ENCODE assay signal across 8 cellular contexts in genomic region chr1:67646145-67647035, GRCh38. TPM values are rescaled to one million over a fixed set of nuclear protein-coding genes. Genes with fewer than 3 reads are reported as not detected.
DNase-seq lines count a peak whose midpoint lies in the region; ATAC-seq and TF ChIP-seq lines count a peak whose summit lies in the region.

No MANE protein-coding gene starts in this region.

- POLR2A ChIA-PET in activated CD4-positive, alpha-beta memory T cell treated with anti-CD3 and anti-CD28 coated beads for 36 hours (lab: Charles Lee) = no interaction called here
- POLR2A ChIA-PET in activated CD4-positive, alpha-beta memory T cell treated with anti-CD3 and anti-CD28 coated beads, Interleukin-2, amount 10 ng/mL, durations not matched to agents 7 days and 5 days (lab: Charles Lee) = no interaction called here
- POLR2A ChIA-PET in RWPE1 (lab: Yijun Ruan, JAX; ENCODE audit: low non-redundant PET) = no interaction called here
- POLR2A ChIA-PET in CD8-positive, alpha-beta T cell (lab: Charles Lee) = no interaction called here

- no peak overlapping the region for H3K27ac Mint-ChIP-seq in activated CD4-positive, alpha-beta memory T cell treated with anti-CD3 and anti-CD28 coated beads for 36 hours
- no peak overlapping the region for H3K27ac Mint-ChIP-seq in activated CD4-positive, alpha-beta memory T cell treated with anti-CD3 and anti-CD28 coated beads, Interleukin-2, amount 10 ng/mL, durations not matched to agents 7 days and 5 days
- no peak overlapping the region for H3K27ac Mint-ChIP-seq in CD8-positive, alpha-beta T cell

- intact Hi-C loops in activated CD4-positive, alpha-beta memory T cell treated with anti-CD3 and anti-CD28 coated beads for 36 hours (cut with micrococcal nuclease) = no loop called here
- intact Hi-C loops in heart left ventricle (cut with DNase I) (loop anchor here in 2 of 10 donors (2.0 to 10.0 kb wide), 3 partner anchors 36 to 82 kb away; partner anchors contain the start of gene GADD45A (in 1 of the 2)), tibial artery (cut with DNase I; ENCODE audit: low total_unique reads) (no loop called here)
- intact Hi-C loops in CD8-positive, alpha-beta T cell (cut with DNase I, micrococcal nuclease) = no loop called here

- H3K4me1 ChIP-seq in heart left ventricle (peaks cover 6 to 31% (median 21%) of the 10 kb centered on the region in 12 donors), tibial artery (peaks cover 0 to 32% (median 26%) of the 10 kb centered on the region in 4 donors)
- no peaks in the 10 kb centered on the region for H3K4me1 ChIP-seq in CD8-positive, alpha-beta T cell (ENCODE audit: insufficient read depth, low read length)

- H3K4me3 ChIP-seq in heart left ventricle (no peak overlapping the region), tibial artery (no peak overlapping the region)
- no peak overlapping the region for H3K4me3 ChIP-seq in CD8-positive, alpha-beta T cell (ENCODE audit: low read depth, low read length)

- DNase-seq in activated CD4-positive, alpha-beta memory T cell treated with anti-CD3 and anti-CD28 coated beads for 36 hours = peak; percentile 18
- no peak for DNase-seq in activated CD4-positive, alpha-beta memory T cell treated with anti-CD3 and anti-CD28 coated beads, Interleukin-2, amount 10 ng/mL, durations not matched to agents 7 days and 5 days
- no peak for DNase-seq in RWPE1 (ENCODE audit: low spot score)
- DNase-seq in heart left ventricle = peak in 4 of 5 donors; percentile 34 to 74 (median 42)
- peak in 1 of 2 donors; percentile 70 for DNase-seq in tibial artery
- DNase-seq in CD8-positive, alpha-beta T cell = no peak
- no peak for DNase-seq in HCEC 1CT

- no peaks in the 10 kb centered on the region for H3K4me1 Mint-ChIP-seq in activated CD4-positive, alpha-beta memory T cell treated with anti-CD3 and anti-CD28 coated beads for 36 hours (ENCODE audit: low read depth)
- no peaks in the 10 kb centered on the region for H3K4me1 Mint-ChIP-seq in activated CD4-positive, alpha-beta memory T cell treated with anti-CD3 and anti-CD28 coated beads, Interleukin-2, amount 10 ng/mL, durations not matched to agents 7 days and 5 days
- H3K4me1 Mint-ChIP-seq in CD8-positive, alpha-beta T cell (ENCODE audit: low read depth) = no peaks in the 10 kb centered on the region

- CTCF ChIA-PET in activated CD4-positive, alpha-beta memory T cell treated with anti-CD3 and anti-CD28 coated beads for 36 hours (lab: Charles Lee) = interaction anchor here (1.9 kb wide), 1 partner anchor 114 kb away, joined by 9 read pairs; no protein-coding TSS in a partner anchor
- CTCF ChIA-PET in activated CD4-positive, alpha-beta memory T cell treated with anti-CD3 and anti-CD28 coated beads, Interleukin-2, amount 10 ng/mL, durations not matched to agents 7 days and 5 days (lab: Charles Lee) = no interaction called here
- CTCF ChIA-PET in RWPE1 (lab: Yijun Ruan, JAX) = no interaction called here
- CTCF ChIA-PET in CD8-positive, alpha-beta T cell (lab: Charles Lee) = interaction anchor here (1.4 kb wide), 1 partner anchor 84 kb away, joined by 6 read pairs; no protein-coding TSS in a partner anchor

- H3K27me3 ChIP-seq in heart left ventricle = no peaks in the 10 kb centered on the region
- H3K27me3 ChIP-seq in tibial artery = no peaks in the 10 kb centered on the region
- no peaks in the 10 kb centered on the region for H3K27me3 ChIP-seq in CD8-positive, alpha-beta T cell (ENCODE audit: insufficient read depth, low read length)

- peak overlapping the region; percentile 53 for H3K27ac ChIP-seq in RWPE1
- H3K27ac ChIP-seq in heart left ventricle = peak overlapping the region in 11 of 12 donors; percentile 23 to 61 (median 53)
- peak overlapping the region; percentile 68 to 71 for H3K27ac ChIP-seq in tibial artery
- no peak overlapping the region for H3K27ac ChIP-seq in CD8-positive, alpha-beta T cell (ENCODE audit: low read depth, low read length)

- WGBS in heart left ventricle, 4 donors = 35 to 64% (median 41%) methylated on average over 3 of the region's 3 CpGs

- no peak for TF ChIP-seq POLR2A in heart left ventricle (IDR thresholded peaks at IDR 0.05)

- ATAC-seq in heart left ventricle (peak; percentile 57 to 75 (median 64)), HG03097 (IDR thresholded peaks at IDR 0.05; ENCODE audit: low FRiP score, unreplicated experiment) (no peak)
- no peak for ATAC-seq in CD8-positive, alpha-beta T cell

- H3K36me3 Mint-ChIP-seq in activated CD4-positive, alpha-beta memory T cell treated with anti-CD3 and anti-CD28 coated beads for 36 hours = no peaks in the 10 kb centered on the region
- H3K36me3 Mint-ChIP-seq in activated CD4-positive, alpha-beta memory T cell treated with anti-CD3 and anti-CD28 coated beads, Interleukin-2, amount 10 ng/mL, durations not matched to agents 7 days and 5 days (ENCODE audit: low read depth) = no peaks in the 10 kb centered on the region
- H3K36me3 Mint-ChIP-seq in CD8-positive, alpha-beta T cell = no peaks in the 10 kb centered on the region

- no peaks in the 10 kb centered on the region for H3K27me3 Mint-ChIP-seq in activated CD4-positive, alpha-beta memory T cell treated with anti-CD3 and anti-CD28 coated beads for 36 hours
- H3K27me3 Mint-ChIP-seq in activated CD4-positive, alpha-beta memory T cell treated with anti-CD3 and anti-CD28 coated beads, Interleukin-2, amount 10 ng/mL, durations not matched to agents 7 days and 5 days = peaks cover 1% of the 10 kb centered on the region
- no peaks in the 10 kb centered on the region for H3K27me3 Mint-ChIP-seq in CD8-positive, alpha-beta T cell (ENCODE audit: low read depth)

- no peaks in the 10 kb centered on the region for H3K9me3 ChIP-seq in heart left ventricle
- H3K9me3 ChIP-seq in tibial artery = no peaks in the 10 kb centered on the region
- no peaks in the 10 kb centered on the region for H3K9me3 ChIP-seq in CD8-positive, alpha-beta T cell (ENCODE audit: low read length)

- no peaks in the 10 kb centered on the region for H3K9me3 Mint-ChIP-seq in activated CD4-positive, alpha-beta memory T cell treated with anti-CD3 and anti-CD28 coated beads for 36 hours
- H3K9me3 Mint-ChIP-seq in activated CD4-positive, alpha-beta memory T cell treated with anti-CD3 and anti-CD28 coated beads, Interleukin-2, amount 10 ng/mL, durations not matched to agents 7 days and 5 days = no peaks in the 10 kb centered on the region
- no peaks in the 10 kb centered on the region for H3K9me3 Mint-ChIP-seq in CD8-positive, alpha-beta T cell

- TF ChIP-seq CTCF in RWPE1 (conservative IDR thresholded peaks at IDR 0.05; ENCODE audit: low read depth) = no peak
- no peak for TF ChIP-seq CTCF in heart left ventricle (IDR thresholded peaks at IDR 0.05)
- TF ChIP-seq CTCF in tibial artery (IDR thresholded peaks at IDR 0.05) = no peak
- no peak for TF ChIP-seq CTCF in CD8-positive, alpha-beta T cell (IDR thresholded peaks at IDR 0.05)

- no peak overlapping the region for H3K4me3 Mint-ChIP-seq in activated CD4-positive, alpha-beta memory T cell treated with anti-CD3 and anti-CD28 coated beads for 36 hours
- no peak overlapping the region for H3K4me3 Mint-ChIP-seq in activated CD4-positive, alpha-beta memory T cell treated with anti-CD3 and anti-CD28 coated beads, Interleukin-2, amount 10 ng/mL, durations not matched to agents 7 days and 5 days
- no peak overlapping the region for H3K4me3 Mint-ChIP-seq in CD8-positive, alpha-beta T cell

- H3K36me3 ChIP-seq in heart left ventricle = no peaks in the 10 kb centered on the region
- H3K36me3 ChIP-seq in tibial artery = no peaks in the 10 kb centered on the region
- H3K36me3 ChIP-seq in CD8-positive, alpha-beta T cell (ENCODE audit: insufficient read depth, low read length) = no peaks in the 10 kb centered on the region

RNA-seq across cellular contexts. Expression of gene GADD45A, which starts 38.6 kb away (rescaled TPM):
- total RNA-seq in activated CD4-positive, alpha-beta memory T cell treated with anti-CD3 and anti-CD28 coated beads for 36 hours = 10 to 100 TPM; 36.2 to 39.1 TPM
- total RNA-seq in activated CD4-positive, alpha-beta memory T cell treated with anti-CD3 and anti-CD28 coated beads, Interleukin-2, amount 10 ng/mL, durations not matched to agents 7 days and 5 days = 10 to 100 TPM; 29.5 to 30.7 TPM
- total RNA-seq in heart left ventricle = 100 to 1,000 TPM in 1 of 9 donors, 10 to 100 TPM in 8; 26.5 to 119 (median 45.8) TPM
- polyA plus RNA-seq in heart left ventricle = 10 to 100 TPM; 35.7 to 57.3 TPM
- 100 to 1,000 TPM; 194 to 196 TPM for total RNA-seq in CD8-positive, alpha-beta T cell

Comparison
In these comparisons a context has a peak if more than half of its experiments do, and no peak if none do; other contexts are left out.
1. DNase-seq: peak in activated CD4-positive, alpha-beta memory T cell treated with anti-CD3 and anti-CD28 coated beads for 36 hours (single experiment) and heart left ventricle (4 of 5); none in activated CD4-positive, alpha-beta memory T cell treated with anti-CD3 and anti-CD28 coated beads, Interleukin-2, amount 10 ng/mL, durations not matched to agents 7 days and 5 days (single experiment), RWPE1 (single experiment), CD8-positive, alpha-beta T cell (0 of 7) and HCEC 1CT (single experiment).
2. CTCF ChIA-PET loops: an anchor here in activated CD4-positive, alpha-beta memory T cell treated with anti-CD3 and anti-CD28 coated beads for 36 hours (1.9 kb wide) and CD8-positive, alpha-beta T cell (1.4 kb wide); none called in activated CD4-positive, alpha-beta memory T cell treated with anti-CD3 and anti-CD28 coated beads, Interleukin-2, amount 10 ng/mL, durations not matched to agents 7 days and 5 days and RWPE1.
3. ATAC-seq: peak in heart left ventricle (4 of 4); none in CD8-positive, alpha-beta T cell (single experiment) and HG03097 (single experiment).